Comparison of ENCODE assay signal across 13 cellular contexts in genomic region chr16:19127205-19127604, GRCh38. TPM values are rescaled to one million over a fixed set of nuclear protein-coding genes. Genes with fewer than 3 reads are reported as not detected.
A peak's percentile ranks its signal among the peaks of the same experiment; 100 is the strongest.
DNase-seq lines count a peak whose midpoint lies in the region; ATAC-seq, FAIRE-seq and TF ChIP-seq lines count a peak whose summit lies in the region.
"Had no signal": no experiment of that assay in that cellular context is flagged by ENCODE, and none has a peak within 500 bp of the region (broad histone marks: within the 10 kb centered on the region; RNA-seq: fewer than 3 reads in every experiment).

No MANE protein-coding gene starts in this region.

- TF ChIP-seq POLR2A in GM12878 (IDR thresholded peaks at IDR 0.05; ENCODE audit: low read depth, low read length), result no peak

- in situ Hi-C loops in GM12878 (cut with MboI), result no loop called here

- H3K36me3 Mint-ChIP-seq in activated CD4-positive, alpha-beta T cell treated with anti-CD3 and anti-CD28 coated beads for 36 hours (ENCODE audit: low read depth), result no peaks in the 10 kb centered on the region

- peak overlapping the region; percentile 7 for H3K27ac Mint-ChIP-seq in activated CD4-positive, alpha-beta T cell treated with anti-CD3 and anti-CD28 coated beads for 36 hours

- no peaks in the 10 kb centered on the region for H3K36me3 ChIP-seq in GM12878 (ENCODE audit: control insufficient read depth in 2 of 2, insufficient read depth in 2 of 2, low read length in 1 of 2)
- H3K36me3 ChIP-seq: adrenal gland, transverse colon had no signal

- no peaks in the 10 kb centered on the region for H3K9me3 Mint-ChIP-seq in activated CD4-positive, alpha-beta T cell treated with anti-CD3 and anti-CD28 coated beads for 36 hours (ENCODE audit: low read depth)

- RAD21 ChIA-PET in GM12878 (lab: Charles Lee; ENCODE audit: unreplicated experiment), result interaction anchor here (1.2 kb wide), 1 partner anchor 18 kb away, joined by 4 read pairs; no protein-coding TSS in a partner anchor

- no peaks in the 10 kb centered on the region for H4K20me1 ChIP-seq in GM12878 (ENCODE audit: control insufficient read depth, insufficient read depth)

- H3K9ac ChIP-seq in GM12878 (ENCODE audit: control insufficient read depth, insufficient read depth, low read length), result 0 out of 2 replicates have a peak overlapping the region, but pooled peaks have one; percentile 14

- H3K4me3 ChIP-seq in GM12878, result 0 out of 2 replicates have a peak overlapping the region, but pooled peaks have one; percentile 33
- H3K4me3 ChIP-seq: adrenal gland, transverse colon had no signal

- no peaks in the 10 kb centered on the region for H3K27me3 ChIP-seq in GM12878 (replicated peaks in 1 of 2; ENCODE audit: control insufficient read depth in 2 of 2, insufficient read depth in 2 of 2, low read length in 1 of 2)
- H3K27me3 ChIP-seq: adrenal gland, transverse colon had no signal

- H3K4me1 ChIP-seq in GM12878 (ENCODE audit: control insufficient read depth, insufficient read depth, low read length), result peaks cover 60% of the 10 kb centered on the region

- no peak for TF ChIP-seq CTCF in GM12878 (IDR thresholded peaks at IDR 0.05 in 2 of 3, conservative IDR thresholded peaks at IDR 0.05 in 1 of 3; ENCODE audit: control insufficient read depth in 2 of 3, extremely low read depth in 1 of 3, insufficient read depth in 1 of 3, low read depth in 3 of 3, low read length in 3 of 3)

- no peak for TF ChIP-seq RAD21 in GM12878 (IDR thresholded peaks at IDR 0.05; ENCODE audit: insufficient read depth, low read depth, low read length)

- no peak for TF ChIP-seq EP300 in GM12878 (IDR thresholded peaks at IDR 0.05; ENCODE audit: borderline replicate concordance in 1 of 2, control insufficient read depth in 1 of 2, low read depth in 2 of 2, low read length in 2 of 2)

- 2% methylated on average over 3 of the region's 3 CpGs for WGBS in GM12878 (ENCODE audit: insufficient coverage, insufficient replicate concordance, low lambda C conversion rate, missing lambda C conversion rate)

- peaks cover 21% of the 10 kb centered on the region for H3K4me1 Mint-ChIP-seq in activated CD4-positive, alpha-beta T cell treated with anti-CD3 and anti-CD28 coated beads for 36 hours

- H3K9me3 ChIP-seq in GM12878 (replicated peaks; ENCODE audit: control insufficient read depth, insufficient read depth, low read length), result peaks cover 5% of the 10 kb centered on the region; the same call in 2 of the 3 replicates
- H3K9me3 ChIP-seq: adrenal gland had no signal

- peak overlapping the region; percentile 78 for H3K4me2 ChIP-seq in GM12878 (ENCODE audit: control insufficient read depth, insufficient read depth)

- no peak overlapping the region for H2AFZ ChIP-seq in GM12878 (ENCODE audit: control insufficient read depth, low read depth, low read length)

- DNase-seq in activated CD4-positive, alpha-beta T cell treated with anti-CD3 and anti-CD28 coated beads for 36 hours, result no peak
- DNase-seq in activated CD4-positive, alpha-beta T cell treated with anti-CD3 and anti-CD28 coated beads, Interleukin-2, amount 50 U/mL, for 1 hour, result no peak
- DNase-seq in GM12878 (ENCODE audit: low read depth, low spot score) (peak; percentile 64), cerebellum (ENCODE audit: low spot score) (no peak), frontal cortex (ENCODE audit: low spot score in 2 of 2) (no peak), SHP77 treated with DMSO at 0.1 percent for 48 hours (lab: John Stamatoyannopoulos, UW) (no peak)
- DNase-seq: adrenal gland, HCEC 1CT, mesenchymal stem cell, transverse colon had no signal

- SMC1A ChIA-PET in GM12878 (lab: Charles Lee; ENCODE audit: uncharacterized antibody, unreplicated experiment), result interaction anchor here (0.9 to 7.3 kb wide), 8 partner anchors 9 to 192 kb away, joined by 3 to 60 read pairs (median 7); partner anchors contain the start of gene ITPRIPL2

- POLR2A ChIA-PET in activated CD4-positive, alpha-beta T cell treated with anti-CD3 and anti-CD28 coated beads for 36 hours (lab: Charles Lee), result no interaction called here
- POLR2A ChIA-PET in GM12878 (lab: Charles Lee), result interaction anchor here (0.5 to 3.1 kb wide), 2 partner anchors 10 to 17 kb away, joined by 7 to 26 read pairs; no protein-coding TSS in a partner anchor

- H3K4me3 Mint-ChIP-seq in activated CD4-positive, alpha-beta T cell treated with anti-CD3 and anti-CD28 coated beads for 36 hours, result no peak overlapping the region

- no peaks in the 10 kb centered on the region for H3K79me2 ChIP-seq in GM12878 (ENCODE audit: control insufficient read depth, insufficient read depth, low read length)

- no peaks in the 10 kb centered on the region for H3K27me3 Mint-ChIP-seq in activated CD4-positive, alpha-beta T cell treated with anti-CD3 and anti-CD28 coated beads for 36 hours

- H3K27ac ChIP-seq in GM12878 (ENCODE audit: control insufficient read depth, insufficient read depth), result peak overlapping the region; percentile 89
- H3K27ac ChIP-seq: 22Rv1 had no signal

- FAIRE-seq in GM12878 (lab: Jason Lieb, UNC) (peak; percentile 47), frontal cortex (lab: Jason Lieb, UNC) (no peak)

- no TSS peak for BruUV-seq in GM12878 (replicated peaks; lab: Mats Ljungman, UMichigan)

- CTCF ChIA-PET in activated CD4-positive, alpha-beta T cell treated with anti-CD3 and anti-CD28 coated beads for 36 hours (lab: Charles Lee), result interaction anchor here (1.0 kb wide), 1 partner anchor 52 kb away, joined by 3 read pairs; no protein-coding TSS in a partner anchor
- CTCF ChIA-PET in GM12878 (lab: Yijun Ruan, JAX), result interaction anchor here (1.6 to 3.6 kb wide), 3 partner anchors 8 to 52 kb away, joined by 5 to 17 read pairs (median 11); no protein-coding TSS in a partner anchor

- peak; percentile 66 for ATAC-seq in activated CD4-positive, alpha-beta T cell treated with anti-CD3 and anti-CD28 coated beads for 36 hours
- ATAC-seq in GM21381 (IDR thresholded peaks at IDR 0.05; ENCODE audit: unreplicated experiment) (peak; percentile 33), HG03108 (IDR thresholded peaks at IDR 0.05; ENCODE audit: unreplicated experiment) (peak; percentile 22), GM12878 (peak; percentile 80)

- intact Hi-C loops in activated CD4-positive, alpha-beta T cell treated with anti-CD3 and anti-CD28 coated beads for 36 hours (cut with DNase I, micrococcal nuclease), result no loop called here
- intact Hi-C loops in GM12878 (cut with micrococcal nuclease; ENCODE audit: unreplicated experiment), result loop anchor here (5.0 kb wide), 1 partner anchor 40 kb away; no protein-coding TSS in a partner anchor

RNA-seq across cellular contexts. Expression of gene ITPRIPL2, which starts 13.4 kb away (rescaled TPM):
- total RNA-seq in activated CD4-positive, alpha-beta T cell treated with anti-CD3 and anti-CD28 coated beads for 36 hours, result 1 to 10 TPM; 2.4 to 4.2 TPM
- total RNA-seq in GM12878 (2013; cell fraction: nucleolus; rRNA removed), result 23.0 and 26.1 TPM in 2 replicates
- 5.1 and 5.7 TPM in 2 replicates for total RNA-seq in GM12878 (2014; rRNA removed)
- 4.4 and 4.5 TPM in 2 replicates for total RNA-seq in GM12878 (2014; rRNA removed; fragmentation: Illumina TruSeq; extraction: Trizol)
- 14.3 and 14.7 TPM in 2 replicates for total RNA-seq in GM12878 (2021)
- 1.5 TPM for polyA plus RNA-seq in GM12878 (2011; ENCODE audit: low read depth)
- polyA plus RNA-seq in GM12878 (2011; rRNA removed), result 3.0 and 3.7 TPM in 2 replicates
- polyA plus RNA-seq in GM12878 (2011; cell fraction: cytosol; rRNA removed), result 2.1 and 3.3 TPM in 2 replicates
- polyA plus RNA-seq in GM12878 (2011; cell fraction: nucleus; rRNA removed), result 3.3 and 3.7 TPM in 2 replicates
- 2.3 and 3.1 TPM in 2 replicates for polyA plus RNA-seq in GM12878 (2012)
- 4.0 and 5.4 TPM in 2 replicates for polyA plus RNA-seq in GM12878 (2014; fragmentation: Illumina TruSeq; extraction: Trizol)
- under 1 TPM; 0.48 to 0.68 TPM for polyA plus RNA-seq in GM12878 (2014; fragmentation: Nextera tagmentation; extraction: Ambion mirVana)
- 4.3 and 5.1 TPM in 2 replicates for polyA plus RNA-seq in GM12878 (2014; rRNA removed)
- polyA plus RNA-seq in GM12878 (2016; fragmentation: Nextera tagmentation; extraction: Ambion mirVana), result 1 to 10 TPM in 1 of 2 experiments, under 1 TPM in 1; 0.57 to 1.7 TPM
- 3.0 and 4.4 TPM in 2 replicates for polyA minus RNA-seq in GM12878 (2011; rRNA and poly(A)+ RNA removed)
- 3.7 and 4.2 TPM in 2 replicates for polyA minus RNA-seq in GM12878 (2011; cell fraction: cytosol; rRNA and poly(A)+ RNA removed)
- 3.0 and 5.2 TPM in 2 replicates for polyA minus RNA-seq in GM12878 (2011; cell fraction: nucleus; rRNA and poly(A)+ RNA removed)
- 4.9 TPM for total RNA-seq in cerebellum
- total RNA-seq in frontal cortex, result 3.3 TPM

RNA-seq across cellular contexts. Expression of gene SYT17, which starts 40.8 kb away (rescaled TPM):
- not detected for total RNA-seq in activated CD4-positive, alpha-beta T cell treated with anti-CD3 and anti-CD28 coated beads for 36 hours
- 24.8 and 37.1 TPM in 2 replicates for total RNA-seq in GM12878 (2013; cell fraction: nucleolus; rRNA removed)
- total RNA-seq in GM12878 (2014; rRNA removed) (5.7 and 6.2 TPM in 2 replicates), GM12878 (2014; rRNA removed; fragmentation: Illumina TruSeq; extraction: Trizol) (4.1 and 5.8 TPM in 2 replicates), GM12878 (2021) (3.8 and 4.0 TPM in 2 replicates), cerebellum (4.6 TPM), frontal cortex (8.2 TPM)
- 0.72 TPM for polyA plus RNA-seq in GM12878 (2011; ENCODE audit: low read depth)
- polyA plus RNA-seq in GM12878 (2011; rRNA removed) (3.2 and 4.3 TPM in 2 replicates), GM12878 (2014; fragmentation: Illumina TruSeq; extraction: Trizol) (3.3 and 5.3 TPM in 2 replicates), GM12878 (2014; fragmentation: Nextera tagmentation; extraction: Ambion mirVana) (10 to 100 TPM; 10.2 to 12.3 TPM), GM12878 (2014; rRNA removed) (5.6 and 8.2 TPM in 2 replicates), GM12878 (2016; fragmentation: Nextera tagmentation; extraction: Ambion mirVana) (1 to 10 TPM; 3.7 to 4.7 TPM)
- 4.5 and 6.0 TPM in 2 replicates for polyA plus RNA-seq in GM12878 (2011; cell fraction: cytosol; rRNA removed)
- polyA plus RNA-seq in GM12878 (2011; cell fraction: nucleus; rRNA removed), result 6.6 TPM in 2 replicates
- polyA plus RNA-seq in GM12878 (2012), result 3.6 and 5.8 TPM in 2 replicates
- polyA minus RNA-seq in GM12878 (2011; rRNA and poly(A)+ RNA removed), result 4.5 and 6.9 TPM in 2 replicates
- polyA minus RNA-seq in GM12878 (2011; cell fraction: cytosol; rRNA and poly(A)+ RNA removed), result 1.1 and 2.2 TPM in 2 replicates
- polyA minus RNA-seq in GM12878 (2011; cell fraction: nucleus; rRNA and poly(A)+ RNA removed), result 3.6 and 7.7 TPM in 2 replicates

RNA-seq across cellular contexts. Expression of gene COQ7, which starts 59.8 kb away (rescaled TPM):
- 10 to 100 TPM; 13.2 to 16.0 TPM for total RNA-seq in activated CD4-positive, alpha-beta T cell treated with anti-CD3 and anti-CD28 coated beads for 36 hours
- 11.8 and 19.8 TPM in 2 replicates for total RNA-seq in GM12878 (2013; cell fraction: nucleolus; rRNA removed)
- 13.1 and 14.4 TPM in 2 replicates for total RNA-seq in GM12878 (2014; rRNA removed)
- 9.7 and 10.7 TPM in 2 replicates for total RNA-seq in GM12878 (2014; rRNA removed; fragmentation: Illumina TruSeq; extraction: Trizol)
- total RNA-seq in GM12878 (2021), result 14.6 and 16.5 TPM in 2 replicates
- polyA plus RNA-seq in GM12878 (2011; ENCODE audit: low read depth), result 6.8 TPM
- polyA plus RNA-seq in GM12878 (2011; rRNA removed), result 12.8 and 15.2 TPM in 2 replicates
- polyA plus RNA-seq in GM12878 (2011; cell fraction: cytosol; rRNA removed), result 9.0 and 11.9 TPM in 2 replicates
- polyA plus RNA-seq in GM12878 (2011; cell fraction: nucleus; rRNA removed), result 7.2 and 9.9 TPM in 2 replicates
- 8.8 and 9.4 TPM in 2 replicates for polyA plus RNA-seq in GM12878 (2012)
- 9.2 and 11.5 TPM in 2 replicates for polyA plus RNA-seq in GM12878 (2014; fragmentation: Illumina TruSeq; extraction: Trizol)
- polyA plus RNA-seq in GM12878 (2014; fragmentation: Nextera tagmentation; extraction: Ambion mirVana), result 1 to 10 TPM; 3.2 to 4.3 TPM
- polyA plus RNA-seq in GM12878 (2014; rRNA removed), result 18.1 and 21.9 TPM in 2 replicates
- 10 to 100 TPM; 14.9 to 19.7 TPM for polyA plus RNA-seq in GM12878 (2016; fragmentation: Nextera tagmentation; extraction: Ambion mirVana)
- polyA minus RNA-seq in GM12878 (2011; rRNA and poly(A)+ RNA removed), result 10.0 and 16.5 TPM in 2 replicates
- 1.9 and 3.4 TPM in 2 replicates for polyA minus RNA-seq in GM12878 (2011; cell fraction: cytosol; rRNA and poly(A)+ RNA removed)
- polyA minus RNA-seq in GM12878 (2011; cell fraction: nucleus; rRNA and poly(A)+ RNA removed), result 8.9 and 12.9 TPM in 2 replicates
- 27.3 TPM for total RNA-seq in cerebellum
- 50.1 TPM for total RNA-seq in frontal cortex

Comparison
In these comparisons a context has a peak if more than half of its experiments do, and no peak if none do; other contexts are left out.
1. ATAC-seq: peak in every context shown above with its lines; median percentile 80 in GM12878; 66 in activated CD4-positive, alpha-beta T cell treated with anti-CD3 and anti-CD28 coated beads for 36 hours; 33 in GM21381; 22 in HG03108.